11 cellular contexts compared by ENCODE assay signal in genomic region chr14:35124127-35124526, GRCh38. TPM values are rescaled to one million over a fixed set of nuclear protein-coding genes. Genes with fewer than 3 reads are reported as not detected.
DNase-seq lines count a peak whose midpoint lies in the region; ATAC-seq, FAIRE-seq and TF ChIP-seq lines count a peak whose summit lies in the region.
"Had no signal": no experiment of that assay in that cellular context is flagged by ENCODE, and none has a peak within 500 bp of the region (broad histone marks: within the 10 kb centered on the region; RNA-seq: fewer than 3 reads in every experiment).

No MANE protein-coding gene starts in this region.

- no peaks in the 10 kb centered on the region for H3K27me3 Mint-ChIP-seq in activated CD8-positive, alpha-beta T cell treated with anti-CD3 and anti-CD28 coated beads, Interleukin-2, amount 10 ng/mL, durations not matched to agents 7 days and 5 days (ENCODE audit: low read depth)
- H3K27me3 Mint-ChIP-seq in stimulated activated naive B cell treated with anti-CD40 and anti-IgM and Interleukin-4, amounts not matched to agents 10 μg/mL and 1 μg/mL and 100 μg/mL, for 72 hours = no peaks in the 10 kb centered on the region

- TF ChIP-seq POLR2A in A549 (IDR thresholded peaks at IDR 0.05; ENCODE audit: low read length) = no peak

- no peaks in the 10 kb centered on the region for H4K20me1 ChIP-seq in GM23248 (ENCODE audit: insufficient read depth)

- POLR2A ChIA-PET in A549 (lab: Yijun Ruan, JAX) = interaction anchor here (0.9 to 3.0 kb wide), 2 partner anchors 41 to 168 kb away, joined by 3 to 13 read pairs; partner anchors contain the start of gene PSMA6
- POLR2A ChIA-PET in activated CD8-positive, alpha-beta T cell treated with anti-CD3 and anti-CD28 coated beads, Interleukin-2, amount 10 ng/mL, durations not matched to agents 7 days and 5 days (lab: Charles Lee) = interaction anchor here (0.6 to 3.0 kb wide), 2 partner anchors 94 to 280 kb away, joined by 4 to 34 read pairs; partner anchors contain the start of gene NFKBIA

- no peak for TF ChIP-seq CTCF in A549 (IDR thresholded peaks at IDR 0.05)

- H3K9me2 ChIP-seq in GM23248 (ENCODE audit: insufficient read depth) = no peaks in the 10 kb centered on the region

- 0 out of 2 replicates have a peak, but pooled peaks cover 7% of the 10 kb centered on the region for H3K36me3 ChIP-seq in GM23248 (ENCODE audit: low read depth)
- peaks cover 13% of the 10 kb centered on the region for H3K36me3 ChIP-seq in iPS-18a (ENCODE audit: control insufficient read depth, low read depth, low read length)

- H3K9ac ChIP-seq in GM23248 (peak overlapping the region; percentile 92; the same call in 1 of the 2 replicates), iPS-18a (ENCODE audit: low read length) (no peak overlapping the region)

- peak overlapping the region; percentile 98 for H3K4me3 Mint-ChIP-seq in activated CD8-positive, alpha-beta T cell treated with anti-CD3 and anti-CD28 coated beads, Interleukin-2, amount 10 ng/mL, durations not matched to agents 7 days and 5 days
- H3K4me3 Mint-ChIP-seq in stimulated activated naive B cell treated with anti-CD40 and anti-IgM and Interleukin-4, amounts not matched to agents 10 μg/mL and 1 μg/mL and 100 μg/mL, for 72 hours = no peak overlapping the region

- H3K27ac ChIP-seq in A549 (no peak overlapping the region), GM23248 (no peak overlapping the region), iPS-18a (ENCODE audit: low read length) (no peak overlapping the region)

- CTCF ChIA-PET in A549 (lab: Yijun Ruan, JAX) = interaction anchor here (1.1 to 1.2 kb wide), 2 partner anchors 101 to 288 kb away, joined by 3 to 4 read pairs; no protein-coding TSS in a partner anchor
- CTCF ChIA-PET in activated CD8-positive, alpha-beta T cell treated with anti-CD3 and anti-CD28 coated beads, Interleukin-2, amount 10 ng/mL, durations not matched to agents 7 days and 5 days (lab: Charles Lee) = interaction anchor here (0.9 to 3.3 kb wide), 6 partner anchors 16 to 292 kb away, joined by 3 to 15 read pairs (median 8); partner anchors contain the start of gene NFKBIA

- no peak overlapping the region for H3K27ac Mint-ChIP-seq in activated CD8-positive, alpha-beta T cell treated with anti-CD3 and anti-CD28 coated beads, Interleukin-2, amount 10 ng/mL, durations not matched to agents 7 days and 5 days
- H3K27ac Mint-ChIP-seq in stimulated activated naive B cell treated with anti-CD40 and anti-IgM and Interleukin-4, amounts not matched to agents 10 μg/mL and 1 μg/mL and 100 μg/mL, for 72 hours = no peak overlapping the region

- H3K4me2 ChIP-seq in A549 (peak overlapping the region; percentile 92; the same call in 2 of the 3 replicates), GM23248 (ENCODE audit: unreplicated experiment) (peak overlapping the region; percentile 97)

- peaks cover 66% of the 10 kb centered on the region for H3K79me2 ChIP-seq in GM23248 (ENCODE audit: insufficient read depth)

- H2AFZ ChIP-seq in GM23248 = no peak overlapping the region

- TF ChIP-seq EP300 in A549 (IDR thresholded peaks at IDR 0.05) = no peak

- 94% methylated on average over 1 of the region's 1 CpG for WGBS in A549 (ENCODE audit: missing lambda C conversion rate)
- 100% methylated on average over 1 of the region's 1 CpG for WGBS in GM23248 (ENCODE audit: low coverage in 1 of 2, low lambda C conversion rate in 2 of 2, missing lambda C conversion rate in 2 of 2), 2 experiments

- H3K27me3 ChIP-seq in GM23248 (replicated peaks; ENCODE audit: insufficient read depth) (no peaks in the 10 kb centered on the region), iPS-18a (ENCODE audit: control insufficient read depth, insufficient read depth, low read length) (no peaks in the 10 kb centered on the region)

- peaks cover 13% of the 10 kb centered on the region; the same call in 1 of the 2 replicates for H3F3A ChIP-seq in GM23248 (ENCODE audit: insufficient read depth)

- no peak for ATAC-seq in A549
- ATAC-seq in activated CD8-positive, alpha-beta T cell treated with anti-CD3 and anti-CD28 coated beads, Interleukin-2, amount 10 ng/mL, durations not matched to agents 7 days and 5 days = no peak
- no peak for ATAC-seq in stimulated activated naive B cell treated with anti-CD40 and anti-IgM and Interleukin-4, amounts not matched to agents 10 μg/mL and 1 μg/mL and 100 μg/mL, for 72 hours (replicated peaks)
- no peak for ATAC-seq in left lobe of liver

- H3K4me1 ChIP-seq in A549 (peaks cover 11% of the 10 kb centered on the region; the same call in 1 of the 3 replicates), GM23248 (ENCODE audit: insufficient read depth) (peaks cover 12% of the 10 kb centered on the region; the same call in 1 of the 2 replicates), iPS-18a (ENCODE audit: control insufficient read depth, low read depth, low read length) (peaks cover 3% of the 10 kb centered on the region)

- H3K9me3 ChIP-seq in A549 (no peaks in the 10 kb centered on the region), GM23248 (ENCODE audit: low read depth) (no peaks in the 10 kb centered on the region), iPS-18a (ENCODE audit: control insufficient read depth, low read depth, low read length) (no peaks in the 10 kb centered on the region)

- in situ Hi-C loops in GM23248 (cut with MboI) = no loop called here

- H3K9me3 Mint-ChIP-seq in activated CD8-positive, alpha-beta T cell treated with anti-CD3 and anti-CD28 coated beads, Interleukin-2, amount 10 ng/mL, durations not matched to agents 7 days and 5 days (ENCODE audit: insufficient read depth) = no peaks in the 10 kb centered on the region
- no peaks in the 10 kb centered on the region for H3K9me3 Mint-ChIP-seq in stimulated activated naive B cell treated with anti-CD40 and anti-IgM and Interleukin-4, amounts not matched to agents 10 μg/mL and 1 μg/mL and 100 μg/mL, for 72 hours

- H3K4me1 Mint-ChIP-seq in activated CD8-positive, alpha-beta T cell treated with anti-CD3 and anti-CD28 coated beads, Interleukin-2, amount 10 ng/mL, durations not matched to agents 7 days and 5 days (ENCODE audit: low read depth) = peaks cover 60% of the 10 kb centered on the region
- peaks cover 21 to 54% of the 10 kb centered on the region in 2 donors for H3K4me1 Mint-ChIP-seq in stimulated activated naive B cell treated with anti-CD40 and anti-IgM and Interleukin-4, amounts not matched to agents 10 μg/mL and 1 μg/mL and 100 μg/mL, for 72 hours

- H3K36me3 Mint-ChIP-seq in activated CD8-positive, alpha-beta T cell treated with anti-CD3 and anti-CD28 coated beads, Interleukin-2, amount 10 ng/mL, durations not matched to agents 7 days and 5 days (ENCODE audit: low read depth) = peaks cover 39% of the 10 kb centered on the region
- H3K36me3 Mint-ChIP-seq in stimulated activated naive B cell treated with anti-CD40 and anti-IgM and Interleukin-4, amounts not matched to agents 10 μg/mL and 1 μg/mL and 100 μg/mL, for 72 hours = peaks cover 21 to 28% of the 10 kb centered on the region in 2 donors

- DNase-seq in A549 (ENCODE audit: low read depth in 1 of 2, low spot score in 1 of 2) = no peak
- no peak for DNase-seq in GM23248
- no peak for DNase-seq in activated CD8-positive, alpha-beta T cell treated with anti-CD3 and anti-CD28 coated beads, Interleukin-2, amount 10 ng/mL, durations not matched to agents 7 days and 5 days
- no peak for DNase-seq in stimulated activated naive B cell treated with anti-CD40 and anti-IgM and Interleukin-4, amounts not matched to agents 10 μg/mL and 1 μg/mL and 100 μg/mL, for 72 hours
- no peak for DNase-seq in left lobe of liver (ENCODE audit: low spot score)
- DNase-seq in NCI-H2196 treated with DMSO at 0.1 percent for 48 hours (lab: John Stamatoyannopoulos, UW; ENCODE audit: unreplicated experiment) = no peak
- DNase-seq in HTR-8/SVneo (ENCODE audit: insufficient read length, low spot score) = no peak
- DNase-seq: foreskin fibroblast; islet precursor cell; stimulated activated CD4-positive, alpha-beta T cell treated with anti-CD3 and anti-CD28 coated beads, Interleukin-12 subunit alpha, Interleukin-12 subunit beta, amount 100 ng/mL, for 4 hours had no signal

- H3K4me3 ChIP-seq in A549 (no peak overlapping the region), GM23248 (peak overlapping the region; percentile 80), iPS-18a (ENCODE audit: low read length) (peak overlapping the region; percentile 100)

- FAIRE-seq in A549 (lab: Jason Lieb, UNC) = no peak
- FAIRE-seq in HTR-8/SVneo (lab: Jason Lieb, UNC) = no peak

- no peak for TF ChIP-seq RAD21 in A549 (conservative IDR thresholded peaks at IDR 0.05 in 1 of 2, IDR thresholded peaks at IDR 0.05 in 1 of 2)

TF ChIP-seq in A549, 52 proteins besides CTCF, POLR2A, EP300 and RAD21 (continues in another document):
- TF ChIP-seq FOSL2 (IDR thresholded peaks at IDR 0.05) (no peak), FOSL2 (CRISPR knock-in tag; IDR thresholded peaks at IDR 0.05) (no peak)

RNA-seq across cellular contexts. Expression of gene PRORP, which starts 1.8 kb away (rescaled TPM):
- 38.8 and 40.0 TPM in 2 replicates for polyA plus RNA-seq in A549 (2011; rRNA removed)
- polyA plus RNA-seq in A549 (2012; cell fraction: cytosol; rRNA removed) = 17.3 and 18.1 TPM in 2 replicates
- polyA plus RNA-seq in A549 (2012; cell fraction: nucleus; rRNA removed) = 20.2 and 38.9 TPM in 2 replicates
- polyA plus RNA-seq in A549 (2017; fragmentation: RNase III; extraction: RNeasy Plus Mini Kit Qiagen cat#74134 plus additional on column Dnase treatment) = 28.9 to 29.3 TPM (median 29.2 TPM) in 3 replicates
- 31.0 and 46.6 TPM in 2 replicates for polyA minus RNA-seq in A549 (2011; rRNA and poly(A)+ RNA removed)
- 18.2 and 32.7 TPM in 2 replicates for total RNA-seq in GM23248 (2014; rRNA removed; shearing (Covaris generic))
- 23.2 and 24.9 TPM in 2 replicates for polyA plus RNA-seq in GM23248 (2016; fragmentation: Nextera tagmentation; extraction: Ambion mirVana)
- total RNA-seq in activated CD8-positive, alpha-beta T cell treated with anti-CD3 and anti-CD28 coated beads, Interleukin-2, amount 10 ng/mL, durations not matched to agents 7 days and 5 days = 10 to 100 TPM; 32.5 to 35.4 TPM
- total RNA-seq in left lobe of liver = 18.1 TPM

RNA-seq across cellular contexts. Expression of gene PPP2R3C, which starts 2.3 kb away (rescaled TPM):
- polyA plus RNA-seq in A549 (2011; rRNA removed) (24.1 and 32.1 TPM in 2 replicates), A549 (2017; fragmentation: RNase III; extraction: RNeasy Plus Mini Kit Qiagen cat#74134 plus additional on column Dnase treatment) (19.2 to 23.9 TPM (median 21.6 TPM) in 3 replicates), GM23248 (2016; fragmentation: Nextera tagmentation; extraction: Ambion mirVana) (41.2 and 41.7 TPM in 2 replicates)
- 7.6 and 8.5 TPM in 2 replicates for polyA plus RNA-seq in A549 (2012; cell fraction: cytosol; rRNA removed)
- polyA plus RNA-seq in A549 (2012; cell fraction: nucleus; rRNA removed) = 3.2 and 3.5 TPM in 2 replicates
- 5.7 and 7.1 TPM in 2 replicates for polyA minus RNA-seq in A549 (2011; rRNA and poly(A)+ RNA removed)
- 18.5 and 25.7 TPM in 2 replicates for total RNA-seq in GM23248 (2014; rRNA removed; shearing (Covaris generic))
- total RNA-seq in activated CD8-positive, alpha-beta T cell treated with anti-CD3 and anti-CD28 coated beads, Interleukin-2, amount 10 ng/mL, durations not matched to agents 7 days and 5 days = 10 to 100 TPM; 33.3 to 38.6 TPM
- 6.1 TPM for total RNA-seq in left lobe of liver
